ENCODE assay signal across 1 cellular context in the genomic region with DNA sequence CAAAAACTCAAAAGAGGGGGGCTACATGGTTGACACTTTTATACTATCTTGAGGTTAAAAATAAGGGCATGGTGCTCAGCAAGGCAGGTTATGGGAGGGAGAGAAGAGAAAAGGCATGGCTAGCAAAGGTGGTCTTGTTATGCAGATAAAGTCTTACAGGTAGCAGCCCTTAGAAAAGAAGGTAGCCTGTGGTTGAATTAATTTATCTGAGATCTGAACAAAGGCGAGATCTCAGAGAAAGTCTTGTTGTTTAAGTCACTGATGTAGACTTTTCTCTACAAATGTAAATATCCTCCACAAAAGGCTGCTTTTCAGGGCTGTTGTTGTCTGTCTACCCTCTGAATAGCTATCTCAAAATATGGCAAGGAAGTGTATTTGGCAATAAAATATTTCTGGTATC.
TF ChIP-seq lines count a peak whose summit lies in the region.

No MANE protein-coding gene starts in this region.

TF ChIP-seq in GM23338, 12 proteins besides CTCF, POLR2A, EP300 and RAD21 (continued from another document):
- TF ChIP-seq ZNF331 (CRISPR knock-in tag; IDR thresholded peaks at IDR 0.05; ENCODE audit: low read depth) = no peak
- no peak for TF ChIP-seq CREB1 (CRISPR knock-in tag; IDR thresholded peaks at IDR 0.05; ENCODE audit: low read depth)
- TF ChIP-seq ZNF114 (CRISPR knock-in tag; IDR thresholded peaks at IDR 0.05) = no peak
